Comparison of ENCODE assay signal across 13 cellular contexts in the genomic region with DNA sequence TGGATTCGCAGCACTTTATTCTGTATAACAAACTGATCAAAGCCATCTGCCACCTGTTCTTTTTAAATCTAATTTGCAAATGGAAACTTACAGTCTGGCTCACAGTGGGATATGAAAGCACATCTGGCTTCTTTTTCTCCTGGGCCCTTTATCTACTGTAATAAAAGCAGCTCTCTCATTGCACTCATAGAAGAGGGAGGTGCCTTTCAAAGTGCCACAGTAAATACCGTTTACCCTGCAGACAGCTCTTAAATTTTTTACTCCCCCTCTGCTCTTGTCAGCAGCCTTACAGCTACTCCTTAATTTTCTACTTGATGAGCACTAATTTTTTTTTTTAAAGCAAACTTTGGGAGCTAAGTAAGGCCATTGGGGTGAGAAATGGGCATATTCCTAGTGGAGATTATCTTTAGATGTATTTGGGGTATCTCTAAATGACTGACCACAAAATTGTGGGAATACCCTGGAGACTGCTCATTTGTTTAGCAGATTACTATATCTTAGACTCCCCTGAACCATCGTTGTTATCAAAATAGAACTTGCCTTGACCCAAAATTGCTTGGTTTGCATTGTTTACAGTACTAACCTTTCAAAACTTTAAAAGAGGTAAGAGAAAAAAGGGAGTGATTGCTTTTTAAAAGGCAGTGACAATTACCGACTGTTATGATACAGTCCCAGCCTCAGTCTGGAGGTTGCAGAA.
DNase-seq lines count a peak whose midpoint lies in the region; ATAC-seq, FAIRE-seq and TF ChIP-seq lines count a peak whose summit lies in the region.
"Had no signal": no experiment of that assay in that cellular context is flagged by ENCODE, and none has a peak within 500 bp of the region (broad histone marks: within the 10 kb centered on the region; RNA-seq: fewer than 3 reads in every experiment).

No MANE protein-coding gene starts in this region.

- no peak overlapping the region for H3K4me3 ChIP-seq in tibial artery
- no peak overlapping the region for H3K4me3 ChIP-seq in kidney (ENCODE audit: low read length in 2 of 2)

- H3K27ac ChIP-seq in tibial artery (peak overlapping the region; percentile 60 to 65), kidney (ENCODE audit: low read depth in 2 of 2, low read length in 2 of 2) (no peak overlapping the region)

- peaks cover 12 to 24% (median 15%) of the 10 kb centered on the region in 3 donors for H3K36me3 ChIP-seq in tibial artery
- H3K36me3 ChIP-seq in kidney (ENCODE audit: control insufficient read depth in 1 of 2, insufficient read depth in 2 of 2, low read length in 2 of 2): peaks cover 9 to 10% of the 10 kb centered on the region in 2 donors

- FAIRE-seq in kidney (lab: Jason Lieb, UNC): no peak
- FAIRE-seq: GM12892, RCC 7860, TTC549 had no signal

- DNase-seq in NCI-H1417 treated with DMSO at 0.1 percent for 48 hours (lab: John Stamatoyannopoulos, UW): peak; percentile 9
- DNase-seq in NCI-H82 (lab: John Stamatoyannopoulos, UW): peak; percentile 71
- DNase-seq in Right ventricle myocardium superior: no peak
- no peak for DNase-seq in tibial artery
- no peak for DNase-seq in RKO (ENCODE audit: low spot score)
- DNase-seq in stimulated activated CD4-positive, alpha-beta T cell treated with anti-CD3 and anti-CD28 coated beads, Interleukin-15, amount 100 ng/mL, for 24 hours: no peak
- no peak for DNase-seq in kidney
- DNase-seq: Calu3, natural killer cell had no signal

- intact Hi-C loops in Right ventricle myocardium superior (cut with DNase I) (no loop called here), tibial artery (cut with DNase I; ENCODE audit: low total_unique reads) (no loop called here), kidney (cut with DNase I) (no loop called here)

- H3K4me1 ChIP-seq in tibial artery (peaks cover 0 to 73% (median 41%) of the 10 kb centered on the region in 4 donors), kidney (ENCODE audit: control insufficient read depth in 1 of 2, insufficient read depth in 1 of 2, low read depth in 1 of 2, low read length in 2 of 2) (peaks cover 5 to 10% of the 10 kb centered on the region in 2 donors)

- TF ChIP-seq CTCF in tibial artery (IDR thresholded peaks at IDR 0.05) (no peak), kidney (IDR thresholded peaks at IDR 0.05; ENCODE audit: borderline replicate concordance, extremely low read depth, insufficient read depth) (no peak)

- no peaks in the 10 kb centered on the region for H3K27me3 ChIP-seq in tibial artery

- H3K9ac ChIP-seq in kidney (ENCODE audit: low read length in 2 of 2): no peak overlapping the region

- ATAC-seq in Right ventricle myocardium superior (ENCODE audit: poor library complexity) (peak; percentile 55), GM18870 (IDR thresholded peaks at IDR 0.05; ENCODE audit: unreplicated experiment) (no peak)
- ATAC-seq: natural killer cell had no signal

- H3K9me3 ChIP-seq in tibial artery (no peaks in the 10 kb centered on the region), kidney (ENCODE audit: control insufficient read depth in 1 of 2, low read length in 2 of 2) (no peaks in the 10 kb centered on the region)

Comparison
In these comparisons a context has a peak if more than half of its experiments do, and no peak if none do; other contexts are left out.
1. DNase-seq: peak in NCI-H1417 treated with DMSO at 0.1 percent for 48 hours (single experiment) and NCI-H82 (single experiment); none in Right ventricle myocardium superior (single experiment), tibial artery (0 of 2), RKO (single experiment), stimulated activated CD4-positive, alpha-beta T cell treated with anti-CD3 and anti-CD28 coated beads, Interleukin-15, amount 100 ng/mL, for 24 hours (single experiment) and kidney (single experiment).
2. H3K27ac ChIP-seq: peak in tibial artery (2 of 2); none in kidney (0 of 2).